Comparison of ENCODE assay signal across 13 cellular contexts in genomic region chr10:112875474-112876267, GRCh38.
DNase-seq lines count a peak whose midpoint lies in the region; ATAC-seq lines count a peak whose summit lies in the region.
"Had no signal": no experiment of that assay in that cellular context is flagged by ENCODE, and none has a peak within 500 bp of the region (broad histone marks: within the 10 kb centered on the region; RNA-seq: fewer than 3 reads in every experiment).

No MANE protein-coding gene starts in this region.

- no peaks in the 10 kb centered on the region for H3K36me3 Mint-ChIP-seq in activated T-helper 17 cell treated with anti-CD3 and anti-CD28 coated beads, Interleukin-2, amount 50 U/mL, for 72 hours (ENCODE audit: low read depth)

- peak; percentile 14 for DNase-seq in ACHN
- DNase-seq in H4 (ENCODE audit: low spot score), result peak; percentile 11
- DNase-seq in iris pigment epithelial cell (ENCODE audit: low read depth), result peak; percentile 95
- no peak for DNase-seq in 8988T
- no peak for DNase-seq in nucleus accumbens (lab: John Stamatoyannopoulos, UW)
- no peak for DNase-seq in effector CD4-positive, alpha-beta T cell
- no peak for DNase-seq in NOMO-1 (lab: John Stamatoyannopoulos, UW; ENCODE audit: unreplicated experiment in 2 of 2)
- DNase-seq: lower lobe of right lung, NCI-H446, small intestine, T-helper 9 cell had no signal

- in situ Hi-C loops in ACHN (cut with HindIII; ENCODE audit: low pct_ligation_motif_present, low pct_unique_long_range_greater_than_20kb, low sequenced_read_pairs), result no loop called here

- H3K4me1 Mint-ChIP-seq in activated T-helper 17 cell treated with anti-CD3 and anti-CD28 coated beads, Interleukin-2, amount 50 U/mL, for 72 hours, result no peaks in the 10 kb centered on the region

- no peak overlapping the region for H3K27ac Mint-ChIP-seq in activated T-helper 17 cell treated with anti-CD3 and anti-CD28 coated beads, Interleukin-2, amount 50 U/mL, for 72 hours
- H3K27ac Mint-ChIP-seq: activated T-helper 2 cell treated with anti-CD3 and anti-CD28 coated beads, Interferon-gamma antibody, Interleukin-2, Interleukin-4, amounts not matched to agents 10 μg/mL and 5 μg/mL and 100 μg/mL, durations not matched to agents 14 hours and 24 hours and 36 hours had no signal

- H3K9me3 Mint-ChIP-seq in activated T-helper 17 cell treated with anti-CD3 and anti-CD28 coated beads, Interleukin-2, amount 50 U/mL, for 72 hours, result peaks cover 3% of the 10 kb centered on the region

- peak; percentile 63 for ATAC-seq in activated T-helper 17 cell treated with anti-CD3 and anti-CD28 coated beads, Interleukin-2, amount 50 U/mL, for 72 hours (replicated peaks)

- H3K27me3 Mint-ChIP-seq in activated T-helper 17 cell treated with anti-CD3 and anti-CD28 coated beads, Interleukin-2, amount 50 U/mL, for 72 hours, result no peaks in the 10 kb centered on the region

- no peak overlapping the region for H3K4me3 Mint-ChIP-seq in activated T-helper 17 cell treated with anti-CD3 and anti-CD28 coated beads, Interleukin-2, amount 50 U/mL, for 72 hours

Comparison
In these comparisons a context has a peak if more than half of its experiments do, and no peak if none do; other contexts are left out.
1. DNase-seq: peak in ACHN (single experiment), H4 (single experiment) and iris pigment epithelial cell (single experiment); none in 8988T (single experiment), nucleus accumbens (0 of 56), effector CD4-positive, alpha-beta T cell (single experiment) and NOMO-1 (0 of 2).